In genomic region chr22:17563936-17564391, GRCh38 we compare ENCODE assay signal across 12 cellular contexts. TPM values are rescaled to one million over a fixed set of nuclear protein-coding genes. Genes with fewer than 3 reads are reported as not detected.
A peak's percentile ranks its signal among the peaks of the same experiment; 100 is the strongest.
DNase-seq lines count a peak whose midpoint lies in the region; ATAC-seq and TF ChIP-seq lines count a peak whose summit lies in the region.
"Had no signal": no experiment of that assay in that cellular context is flagged by ENCODE, and none has a peak within 500 bp of the region (broad histone marks: within the 10 kb centered on the region; RNA-seq: fewer than 3 reads in every experiment).

No MANE protein-coding gene starts in this region.

- WGBS in right lobe of liver (ENCODE audit: insufficient coverage, low coverage, low lambda C conversion rate, missing lambda C conversion rate) = 79% methylated on average over 10 of the region's 11 CpGs

- H3K4me3 ChIP-seq in dorsolateral prefrontal cortex (peak overlapping the region; percentile 9 to 74 (median 51)), right lobe of liver (no peak overlapping the region)
- H3K4me3 ChIP-seq: SJSA1 had no signal

- peak; percentile 29 for DNase-seq in LHCN-M2 (ENCODE audit: low read depth)
- peak in 3 of 10 donors; percentile 35 to 62 (median 62) for DNase-seq in dorsolateral prefrontal cortex
- DNase-seq in right lobe of liver = no peak
- peak; percentile 86 for DNase-seq in superior temporal gyrus (ENCODE audit: extremely low spot score)
- DNase-seq in activated effector memory CD4-positive, alpha-beta T cell treated with anti-CD3 and anti-CD28 coated beads, Interleukin-2, amount 50 U/mL, for 16 hours = no peak
- no peak for DNase-seq in stimulated activated CD8-positive, alpha-beta memory T cell treated with anti-CD3 and anti-CD28 coated beads, Interleukin-4, amount 100 ng/mL, for 48 hours
- DNase-seq: activated CD8-positive, alpha-beta T cell treated with anti-CD3 and anti-CD28 coated beads, Interleukin-2, amount 10 ng/mL, durations not matched to agents 7 days and 5 days; DMS79 had no signal

- no peaks in the 10 kb centered on the region for H3K36me3 ChIP-seq in right lobe of liver
- H3K36me3 ChIP-seq: SJSA1 had no signal

- no peak for ATAC-seq in right lobe of liver
- ATAC-seq in HG03045 (IDR thresholded peaks at IDR 0.05; ENCODE audit: unreplicated experiment) = no peak
- no peak for ATAC-seq in GM21723 (IDR thresholded peaks at IDR 0.05; ENCODE audit: unreplicated experiment)
- ATAC-seq: activated CD8-positive, alpha-beta T cell treated with anti-CD3 and anti-CD28 coated beads, Interleukin-2, amount 10 ng/mL, durations not matched to agents 7 days and 5 days; stimulated activated effector memory CD8-positive, alpha-beta T cell treated with anti-CD3 and anti-CD28 coated beads, Interleukin-12 subunit alpha, Interleukin-12 subunit beta, amount 100 ng/mL, for 72 hours had no signal

- no peak for TF ChIP-seq POLR2A in right lobe of liver (IDR thresholded peaks at IDR 0.05)

- H3K27ac ChIP-seq in dorsolateral prefrontal cortex = peak overlapping the region; percentile 80 to 99 (median 95)
- H3K27ac ChIP-seq in right lobe of liver = peak overlapping the region in 2 of 3 donors; percentile 68 to 81
- H3K27ac ChIP-seq: SJSA1 had no signal

- intact Hi-C loops in dorsolateral prefrontal cortex (cut with DNase I) = no loop called here
- intact Hi-C loops in right lobe of liver (cut with DNase I) = no loop called here

- H3K27me3 ChIP-seq in dorsolateral prefrontal cortex (no peaks in the 10 kb centered on the region), right lobe of liver (no peaks in the 10 kb centered on the region)

- H3K4me1 ChIP-seq in right lobe of liver = peaks cover 4 to 32% (median 11%) of the 10 kb centered on the region in 4 donors
- H3K4me1 ChIP-seq: SJSA1 had no signal

- H3K9me3 ChIP-seq in right lobe of liver = no peaks in the 10 kb centered on the region
- H3K9me3 ChIP-seq: SJSA1 had no signal

- TF ChIP-seq CTCF in dorsolateral prefrontal cortex (IDR thresholded peaks at IDR 0.05 in 54 of 56, conservative IDR thresholded peaks at IDR 0.05 in 2 of 56; ENCODE audit: low read depth in 1 of 56, partially characterized antibody in 56 of 56) (peak in 3 of 56 donors; percentile 5 to 27 (median 20)), right lobe of liver (IDR thresholded peaks at IDR 0.05) (no peak)

RNA-seq across cellular contexts. Expression of gene SLC25A18, which starts 0.7 kb away (rescaled TPM):
- not detected in 2 replicates for total RNA-seq in LHCN-M2 (2014; rRNA removed)
- polyA plus RNA-seq in LHCN-M2 (2012) = 0.24 TPM
- total RNA-seq in dorsolateral prefrontal cortex = 100 to 1,000 TPM in 45 of 120 experiments, 10 to 100 TPM in 75; 42.3 to 286 (median 91.0) TPM
- 100 to 1,000 TPM in 1 of 6 experiments, 10 to 100 TPM in 5; 35.1 to 105 (median 45.6) TPM for total RNA-seq in right lobe of liver
- total RNA-seq: activated CD8-positive, alpha-beta T cell treated with anti-CD3 and anti-CD28 coated beads, Interleukin-2, amount 10 ng/mL, durations not matched to agents 7 days and 5 days; SJSA1 had no signal

Comparison
In these comparisons a context has a peak if more than half of its experiments do, and no peak if none do; other contexts are left out.
1. DNase-seq: peak in LHCN-M2 (single experiment) and superior temporal gyrus (single experiment); none in right lobe of liver (0 of 3), activated effector memory CD4-positive, alpha-beta T cell treated with anti-CD3 and anti-CD28 coated beads, Interleukin-2, amount 50 U/mL, for 16 hours (single experiment) and stimulated activated CD8-positive, alpha-beta memory T cell treated with anti-CD3 and anti-CD28 coated beads, Interleukin-4, amount 100 ng/mL, for 48 hours (single experiment).
2. H3K4me3 ChIP-seq: peak in dorsolateral prefrontal cortex (59 of 59); none in right lobe of liver (0 of 3).
3. RNA of gene SLC25A18, which starts 0.7 kb away (total RNA-seq): 42.3 to 286 TPM in dorsolateral prefrontal cortex and 35.1 to 105 TPM in right lobe of liver; not detected in LHCN-M2; every median in the first group is over 10 times any median in the second.